ENCODE assay signal across 8 cellular contexts in genomic region chr9:35518212-35518917, GRCh38. TPM values are rescaled to one million over a fixed set of nuclear protein-coding genes. Genes with fewer than 3 reads are reported as not detected.
DNase-seq lines count a peak whose midpoint lies in the region; ATAC-seq, FAIRE-seq and TF ChIP-seq lines count a peak whose summit lies in the region.

No MANE protein-coding gene starts in this region.

- H3K9ac ChIP-seq in kidney (ENCODE audit: low read length in 2 of 2), result no peak overlapping the region

- no peaks in the 10 kb centered on the region for H3K9me3 Mint-ChIP-seq in immature natural killer cell

- TF ChIP-seq CTCF in bronchial epithelial cell (IDR thresholded peaks at IDR 0.05; ENCODE audit: insufficient read depth, low read length, severe bottlenecking), result no peak
- no peak for TF ChIP-seq CTCF in kidney (IDR thresholded peaks at IDR 0.05; ENCODE audit: borderline replicate concordance, extremely low read depth, insufficient read depth)

- peaks cover 0 to 2% (median 0%) of the 10 kb centered on the region in 3 donors for H3K27me3 Mint-ChIP-seq in immature natural killer cell (ENCODE audit: low read depth in 3 of 3)

- H3K9me3 ChIP-seq in kidney (ENCODE audit: control insufficient read depth in 1 of 2, low read length in 2 of 2), result no peaks in the 10 kb centered on the region

- H3K36me3 ChIP-seq in bronchial epithelial cell (ENCODE audit: control insufficient read depth, insufficient read depth, low read length) (no peaks in the 10 kb centered on the region), kidney (ENCODE audit: control insufficient read depth in 1 of 2, insufficient read depth in 2 of 2, low read length in 2 of 2) (no peaks in the 10 kb centered on the region)

- peak overlapping the region; percentile 85 to 87 for H3K27ac ChIP-seq in kidney (ENCODE audit: low read depth in 2 of 2, low read length in 2 of 2)

- peak; percentile 96 for FAIRE-seq in bronchial epithelial cell (lab: Jason Lieb, UNC)
- FAIRE-seq in kidney (lab: Jason Lieb, UNC), result no peak

- ATAC-seq in GM21447 (IDR thresholded peaks at IDR 0.05; ENCODE audit: unreplicated experiment), result no peak
- ATAC-seq in GM21737 (IDR thresholded peaks at IDR 0.05; ENCODE audit: unreplicated experiment), result no peak

- H3K36me3 Mint-ChIP-seq in immature natural killer cell, result no peaks in the 10 kb centered on the region

- no peaks in the 10 kb centered on the region for H3K4me1 Mint-ChIP-seq in immature natural killer cell

- intact Hi-C loops in kidney (cut with DNase I), result no loop called here

- H3K4me1 ChIP-seq in kidney (ENCODE audit: control insufficient read depth in 1 of 2, insufficient read depth in 1 of 2, low read depth in 1 of 2, low read length in 2 of 2), result peaks cover 61 to 80% of the 10 kb centered on the region in 2 donors

- H3K4me3 Mint-ChIP-seq in immature natural killer cell, result no peak overlapping the region

- DNase-seq in HT1080 (ENCODE audit: low read depth) (peak; percentile 98), bronchial epithelial cell (ENCODE audit: low read depth) (peak; percentile 96), kidney (no peak), superior temporal gyrus (ENCODE audit: extremely low spot score) (peak; percentile 64), immature natural killer cell (no peak), mesenteric fat pad (ENCODE audit: low spot score) (no peak)

- no peaks in the 10 kb centered on the region for H3K27me3 ChIP-seq in bronchial epithelial cell (ENCODE audit: control insufficient read depth, insufficient read depth, low read length)

- H3K27ac Mint-ChIP-seq in immature natural killer cell, result no peak overlapping the region

- no peak overlapping the region for H3K4me3 ChIP-seq in bronchial epithelial cell (ENCODE audit: low read depth, low read length)
- H3K4me3 ChIP-seq in kidney (ENCODE audit: low read length in 2 of 2), result no peak overlapping the region

RNA-seq across cellular contexts. Expression of gene RUSC2, which starts 28.5 kb away (rescaled TPM):
- 17.2 and 18.6 TPM in 2 replicates for total RNA-seq in HT1080 (2014; rRNA removed; shearing (Covaris generic))
- 23.9 and 24.6 TPM in 2 replicates for polyA plus RNA-seq in HT1080 (2015; cell fraction: cytosol; rRNA removed)
- 51.9 and 52.5 TPM in 2 replicates for polyA plus RNA-seq in HT1080 (2015; cell fraction: nucleus; rRNA removed)
- total RNA-seq in bronchial epithelial cell (4.5 and 4.9 TPM in 2 replicates), kidney (27.3 TPM), mesenteric fat pad (40.2 TPM)
- polyA plus RNA-seq in kidney (ENCODE audit: insufficient read depth, low read depth, low replicate concordance) (13.4 TPM), immature natural killer cell (under 1 TPM in 2 of 3 donors, not detected in 1; 0.44 to 0.69 TPM)

Comparison
In these comparisons a context has a peak if more than half of its experiments do, and no peak if none do; other contexts are left out.
1. DNase-seq: peak in HT1080 (single experiment), bronchial epithelial cell (single experiment) and superior temporal gyrus (single experiment); none in kidney (single experiment), immature natural killer cell (0 of 3) and mesenteric fat pad (single experiment).